ENCODE assay signal across 8 cellular contexts in the genomic region with DNA sequence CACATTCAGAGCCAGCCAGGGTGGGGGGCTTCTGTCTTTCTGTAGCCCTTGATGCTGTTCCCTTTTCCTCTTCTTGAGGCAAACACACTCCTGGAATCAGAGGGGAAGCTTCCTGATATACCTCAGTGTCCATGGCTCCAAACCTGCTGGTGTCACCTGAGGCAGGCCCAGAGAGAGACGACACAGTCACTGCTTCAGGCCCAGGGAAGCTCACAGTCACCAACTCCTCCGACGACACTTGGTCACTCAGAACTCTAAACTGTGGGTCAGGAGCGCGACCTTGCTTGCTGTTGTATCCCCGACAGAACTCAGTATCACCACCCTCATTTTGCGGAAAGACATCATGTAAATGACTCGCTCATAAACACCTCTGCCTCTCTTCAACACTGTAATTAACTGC. TPM values are rescaled to one million over a fixed set of nuclear protein-coding genes. Genes with fewer than 3 reads are reported as not detected.
DNase-seq lines count a peak whose midpoint lies in the region; ATAC-seq and TF ChIP-seq lines count a peak whose summit lies in the region.

No MANE protein-coding gene starts in this region.

- H3K27me3 Mint-ChIP-seq in nephron progenitor cell (ENCODE audit: low read depth, poor library complexity): no peaks in the 10 kb centered on the region

- TF ChIP-seq CTCF in nephron progenitor cell (IDR thresholded peaks at IDR 0.05): no peak

- H3K9ac ChIP-seq in BLaER1: peak overlapping the region; percentile 96

- peaks cover 54% of the 10 kb centered on the region for H4K20me1 ChIP-seq in BLaER1

- H3K9me3 Mint-ChIP-seq in nephron progenitor cell: peaks cover 10% of the 10 kb centered on the region

- H3K36me3 ChIP-seq in BLaER1 (peaks cover 41% of the 10 kb centered on the region), MG63 (peaks cover 56% of the 10 kb centered on the region), ectodermal cell (ENCODE audit: control insufficient read depth, insufficient read depth, low read length) (peaks cover 19% of the 10 kb centered on the region)

- H3K4me1 ChIP-seq in BLaER1 (peaks cover 51% of the 10 kb centered on the region), ectodermal cell (ENCODE audit: control insufficient read depth, insufficient read depth, low read length) (peaks cover 10% of the 10 kb centered on the region)

- H3K27me3 ChIP-seq in BLaER1 (no peaks in the 10 kb centered on the region), MG63 (no peaks in the 10 kb centered on the region), ectodermal cell (ENCODE audit: control insufficient read depth, insufficient read depth, low read length, poor library complexity, severe bottlenecking) (no peaks in the 10 kb centered on the region)

- peak overlapping the region; percentile 97 for H3K4me2 ChIP-seq in BLaER1

- H3K27ac Mint-ChIP-seq in nephron progenitor cell: peak overlapping the region; percentile 41

- peak overlapping the region; percentile 93 for H3K4me3 Mint-ChIP-seq in nephron progenitor cell

- H3K27ac ChIP-seq in BLaER1 (peak overlapping the region; percentile 98), ectodermal cell (ENCODE audit: insufficient read depth, low read depth, low read length, poor library complexity, severe bottlenecking) (no peak overlapping the region)

- no peak for ATAC-seq in GM19035 (IDR thresholded peaks at IDR 0.05; ENCODE audit: unreplicated experiment)
- no peak for ATAC-seq in GM21529 (IDR thresholded peaks at IDR 0.05; ENCODE audit: unreplicated experiment)
- ATAC-seq in HG03045 (IDR thresholded peaks at IDR 0.05; ENCODE audit: unreplicated experiment): no peak

- H3K9me3 ChIP-seq in BLaER1: no peaks in the 10 kb centered on the region
- H3K9me3 ChIP-seq in MG63: peaks cover 2% of the 10 kb centered on the region; the same call in 1 of the 2 replicates
- no peaks in the 10 kb centered on the region for H3K9me3 ChIP-seq in ectodermal cell (ENCODE audit: control insufficient read depth, low read length)

- H3K36me3 Mint-ChIP-seq in nephron progenitor cell (ENCODE audit: low read depth): peaks cover 17% of the 10 kb centered on the region

- DNase-seq in MG63 (no peak), nephron progenitor cell (no peak), hypothalamus (lab: John Stamatoyannopoulos, UW) (no peak)

- WGBS in ectodermal cell, 2 experiments: 85 to 88% methylated on average over 8 of the region's 8 CpGs

- H3K4me1 Mint-ChIP-seq in nephron progenitor cell: peaks cover 20% of the 10 kb centered on the region

- peak overlapping the region; percentile 88 for H3K4me3 ChIP-seq in BLaER1
- peak overlapping the region; percentile 84 for H3K4me3 ChIP-seq in MG63
- H3K4me3 ChIP-seq in ectodermal cell (ENCODE audit: insufficient read depth, low read depth, low read length): peak overlapping the region; percentile 99

RNA-seq across cellular contexts. Expression of a gene that starts 1.1 kb away (rescaled TPM):
- total RNA-seq in MG63 (2014; rRNA removed; shearing (Covaris generic); ENCODE audit: low replicate concordance): 30.6 and 70.8 TPM in 2 replicates
- polyA plus RNA-seq in ectodermal cell (2013, experiment 1 of 4): 52.6 TPM
- 56.6 TPM for polyA plus RNA-seq in ectodermal cell (2013, experiment 2 of 4)
- polyA plus RNA-seq in ectodermal cell (2013, experiment 3 of 4): 35.6 TPM
- polyA plus RNA-seq in ectodermal cell (2013, experiment 4 of 4): 44.9 TPM

RNA-seq across cellular contexts. Expression of a gene that starts 6.3 kb away (rescaled TPM):
- 7.1 and 18.0 TPM in 2 replicates for total RNA-seq in MG63 (2014; rRNA removed; shearing (Covaris generic); ENCODE audit: low replicate concordance)
- polyA plus RNA-seq in ectodermal cell (2013, experiment 1 of 4): 23.1 TPM
- polyA plus RNA-seq in ectodermal cell (2013, experiment 2 of 4): 21.6 TPM
- polyA plus RNA-seq in ectodermal cell (2013, experiment 3 of 4): 15.1 TPM
- polyA plus RNA-seq in ectodermal cell (2013, experiment 4 of 4): 13.8 TPM

RNA-seq across cellular contexts. Expression of a gene that starts 18.9 kb away (rescaled TPM):
- 2.7 and 12.4 TPM in 2 replicates for total RNA-seq in MG63 (2014; rRNA removed; shearing (Covaris generic); ENCODE audit: low replicate concordance)
- 17.1 TPM for polyA plus RNA-seq in ectodermal cell (2013, experiment 1 of 4)
- polyA plus RNA-seq in ectodermal cell (2013, experiment 2 of 4): 12.2 TPM
- polyA plus RNA-seq in ectodermal cell (2013, experiment 3 of 4): 10.1 TPM
- 15.5 TPM for polyA plus RNA-seq in ectodermal cell (2013, experiment 4 of 4)

RNA-seq across cellular contexts. Expression of a gene that starts 34.3 kb away (rescaled TPM):
- 0.79 TPM in 1 of 2 replicates, not detected in the other for total RNA-seq in MG63 (2014; rRNA removed; shearing (Covaris generic); ENCODE audit: low replicate concordance)
- 80.1 TPM for polyA plus RNA-seq in ectodermal cell (2013, experiment 1 of 4)
- polyA plus RNA-seq in ectodermal cell (2013, experiment 2 of 4): 77.2 TPM
- polyA plus RNA-seq in ectodermal cell (2013, experiment 3 of 4): 68.3 TPM
- polyA plus RNA-seq in ectodermal cell (2013, experiment 4 of 4): 87.8 TPM

RNA-seq across cellular contexts. Expression of a gene that starts 43.9 kb away (rescaled TPM):
- 2.4 and 15.5 TPM in 2 replicates for total RNA-seq in MG63 (2014; rRNA removed; shearing (Covaris generic); ENCODE audit: low replicate concordance)
- 9.6 TPM for polyA plus RNA-seq in ectodermal cell (2013, experiment 1 of 4)
- polyA plus RNA-seq in ectodermal cell (2013, experiment 2 of 4): 5.2 TPM
- 8.6 TPM for polyA plus RNA-seq in ectodermal cell (2013, experiment 3 of 4)
- 9.8 TPM for polyA plus RNA-seq in ectodermal cell (2013, experiment 4 of 4)
